Comparison of ENCODE assay signal across 9 cellular contexts in genomic region chr12:47156167-47156736, GRCh38.
DNase-seq lines count a peak whose midpoint lies in the region; ATAC-seq and TF ChIP-seq lines count a peak whose summit lies in the region.
"Had no signal": no experiment of that assay in that cellular context is flagged by ENCODE, and none has a peak within 500 bp of the region (broad histone marks: within the 10 kb centered on the region; RNA-seq: fewer than 3 reads in every experiment).

No MANE protein-coding gene starts in this region.

- H3K27me3 Mint-ChIP-seq in natural killer cell treated with Interleukin-12 subunit alpha and Interleukin-12 subunit beta and Interleukin-15 and Interleukin-18, amount 100 ng/mL, for 72 hours, result no peaks in the 10 kb centered on the region
- H3K27me3 Mint-ChIP-seq: naive B cell had no signal

- peaks cover 14 to 31% of the 10 kb centered on the region in 2 donors for H3K4me1 Mint-ChIP-seq in natural killer cell treated with Interleukin-12 subunit alpha and Interleukin-12 subunit beta and Interleukin-15 and Interleukin-18, amount 100 ng/mL, for 72 hours (ENCODE audit: low read depth in 2 of 2)

- H3K27ac Mint-ChIP-seq in natural killer cell treated with Interleukin-12 subunit alpha and Interleukin-12 subunit beta and Interleukin-15 and Interleukin-18, amount 100 ng/mL, for 72 hours, result peak overlapping the region; percentile 7 to 46

- peaks cover 6% of the 10 kb centered on the region for H3K9me3 Mint-ChIP-seq in natural killer cell treated with Interleukin-12 subunit alpha and Interleukin-12 subunit beta and Interleukin-15 and Interleukin-18, amount 100 ng/mL, for 72 hours

- TF ChIP-seq CTCF in epithelial cell of esophagus (IDR thresholded peaks at IDR 0.05; ENCODE audit: insufficient read depth, low read depth, low read length, missing control alignments), result no peak

- no peak overlapping the region for H3K4me3 Mint-ChIP-seq in natural killer cell treated with Interleukin-12 subunit alpha and Interleukin-12 subunit beta and Interleukin-15 and Interleukin-18, amount 100 ng/mL, for 72 hours
- H3K4me3 Mint-ChIP-seq: naive B cell had no signal

- no peak overlapping the region for H3K4me3 ChIP-seq in epithelial cell of esophagus (ENCODE audit: low read length)

- H3K36me3 Mint-ChIP-seq in natural killer cell treated with Interleukin-12 subunit alpha and Interleukin-12 subunit beta and Interleukin-15 and Interleukin-18, amount 100 ng/mL, for 72 hours, result peaks cover 8% of the 10 kb centered on the region

- DNase-seq in EH (ENCODE audit: low read depth) (peak; percentile 49), NCI-H748 (lab: John Stamatoyannopoulos, UW; ENCODE audit: unreplicated experiment) (peak; percentile 59), epithelial cell of esophagus (ENCODE audit: low read depth) (peak; percentile 7), left colon (no peak), HPDE6-E6E7 (ENCODE audit: extremely low spot score) (no peak)
- no peak for DNase-seq in natural killer cell treated with Interleukin-12 subunit alpha and Interleukin-12 subunit beta and Interleukin-15 and Interleukin-18, amount 100 ng/mL, for 72 hours (ENCODE audit: low spot score)
- DNase-seq: naive B cell had no signal

- intact Hi-C loops in left colon (cut with DNase I, micrococcal nuclease), result no loop called here

- ATAC-seq in natural killer cell treated with Interleukin-12 subunit alpha and Interleukin-12 subunit beta and Interleukin-15 and Interleukin-18, amount 100 ng/mL, for 72 hours, result no peak
- no peak for ATAC-seq in left colon
- ATAC-seq in HG03135 (IDR thresholded peaks at IDR 0.05; ENCODE audit: unreplicated experiment), result no peak
- no peak for ATAC-seq in GM19455 (IDR thresholded peaks at IDR 0.05; ENCODE audit: unreplicated experiment)

Comparison
In these comparisons a context has a peak if more than half of its experiments do, and no peak if none do; other contexts are left out.
1. DNase-seq: peak in EH (single experiment), NCI-H748 (single experiment) and epithelial cell of esophagus (single experiment); none in natural killer cell treated with Interleukin-12 subunit alpha and Interleukin-12 subunit beta and Interleukin-15 and Interleukin-18, amount 100 ng/mL, for 72 hours (single experiment), left colon (0 of 2) and HPDE6-E6E7 (single experiment).